Comparison of ENCODE assay signal across 8 cellular contexts in genomic region chr9:94065535-94065961, GRCh38. TPM values are rescaled to one million over a fixed set of nuclear protein-coding genes. Genes with fewer than 3 reads are reported as not detected.
A peak's percentile ranks its signal among the peaks of the same experiment; 100 is the strongest.
DNase-seq lines count a peak whose midpoint lies in the region; ATAC-seq and TF ChIP-seq lines count a peak whose summit lies in the region.

No MANE protein-coding gene starts in this region.

- ATAC-seq in upper lobe of left lung (ENCODE audit: low FRiP score in 2 of 2) (peak; percentile 88 to 92), HG03457 (IDR thresholded peaks at IDR 0.05; ENCODE audit: unreplicated experiment) (no peak)

- H3K9me2 ChIP-seq in SK-N-SH: no peaks in the 10 kb centered on the region

- CTCF ChIA-PET in SK-N-SH (lab: Yijun Ruan, JAX): interaction anchor here (0.6 to 6.0 kb wide), 23 partner anchors 10 to 179 kb away, joined by 3 to 142 read pairs (median 3); no protein-coding TSS in a partner anchor

- peaks cover 4% of the 10 kb centered on the region for H3F3A ChIP-seq in SK-N-SH (replicated peaks; ENCODE audit: insufficient read depth)

- TF ChIP-seq EP300 in SK-N-SH (IDR thresholded peaks at IDR 0.05; ENCODE audit: borderline replicate concordance in 1 of 2, low read depth in 1 of 2, low read length in 1 of 2) (no peak), upper lobe of left lung (IDR thresholded peaks at IDR 0.05) (no peak)

- H3K79me2 ChIP-seq in SK-N-SH (ENCODE audit: insufficient read depth): no peaks in the 10 kb centered on the region

- peak; percentile 86 for TF ChIP-seq RAD21 in SK-N-SH (IDR thresholded peaks at IDR 0.05; ENCODE audit: low read length)

- no peak overlapping the region for H3K9ac ChIP-seq in SK-N-SH

- H3K27ac ChIP-seq in SK-N-SH (ENCODE audit: low read depth in 2 of 2, low read length in 1 of 2): no peak overlapping the region
- peak overlapping the region in 1 of 4 donors; percentile 3 for H3K27ac ChIP-seq in upper lobe of left lung

- H4K20me1 ChIP-seq in SK-N-SH (ENCODE audit: insufficient read depth): no peaks in the 10 kb centered on the region

- no peak overlapping the region for H3K4me2 ChIP-seq in SK-N-SH

- H3K4me3 ChIP-seq in GM12865 (ENCODE audit: low read depth, low read length) (no peak overlapping the region), NB4 (ENCODE audit: low read depth, low read length) (no peak overlapping the region), SK-N-SH (ENCODE audit: low read depth in 2 of 2, low read length in 1 of 2) (no peak overlapping the region; a peak in 1 of 4 replicates), upper lobe of left lung (no peak overlapping the region)

- 28% methylated on average over 2 of the region's 2 CpGs for WGBS in SK-N-SH (ENCODE audit: low lambda C conversion rate)
- WGBS in upper lobe of left lung, 2 donors: 0 to 2% methylated on average over 2 of the region's 2 CpGs

- no peak overlapping the region for H2AFZ ChIP-seq in SK-N-SH (ENCODE audit: low read depth)

- H3K9me3 ChIP-seq in SK-N-SH (no peaks in the 10 kb centered on the region), upper lobe of left lung (peaks cover 3 to 15% (median 6%) of the 10 kb centered on the region in 4 donors)

- H3K36me3 ChIP-seq in SK-N-SH (replicated peaks in 1 of 2; ENCODE audit: control insufficient read depth in 1 of 2, insufficient read depth in 2 of 2, low read length in 1 of 2) (peaks cover 0 to 4% of the 10 kb centered on the region in 2 experiments), upper lobe of left lung (peaks cover 0 to 3% (median 0%) of the 10 kb centered on the region in 4 donors)

- H3K27me3 ChIP-seq in SK-N-SH (ENCODE audit: insufficient read depth): no peaks in the 10 kb centered on the region
- H3K27me3 ChIP-seq in upper lobe of left lung: no peaks in the 10 kb centered on the region

- no peak for TF ChIP-seq POLR2A in NB4 (IDR thresholded peaks at IDR 0.05; ENCODE audit: extremely low read depth, insufficient read length)
- TF ChIP-seq POLR2A in upper lobe of left lung (IDR thresholded peaks at IDR 0.05): no peak

- H3K4me1 ChIP-seq in SK-N-SH (ENCODE audit: control insufficient read depth in 1 of 2, insufficient read depth in 2 of 2, low read depth in 1 of 2, low read length in 1 of 2) (no peaks in the 10 kb centered on the region), upper lobe of left lung (peaks cover 0 to 10% (median 5%) of the 10 kb centered on the region in 4 donors)

- TF ChIP-seq CTCF in GM12865 (IDR thresholded peaks at IDR 0.05; ENCODE audit: insufficient read depth, low read depth, low read length, missing control alignments): peak; percentile 83
- TF ChIP-seq CTCF in NB4 (IDR thresholded peaks at IDR 0.05; ENCODE audit: low read depth, low read length): peak; percentile 85
- TF ChIP-seq CTCF in SK-N-SH (IDR thresholded peaks at IDR 0.05): peak; percentile 89
- peak; percentile 72 to 88 (median 84) for TF ChIP-seq CTCF in upper lobe of left lung (IDR thresholded peaks at IDR 0.05)

- DNase-seq in GM12865 (ENCODE audit: low read depth) (peak; percentile 90), NB4 (ENCODE audit: low read depth) (peak; percentile 83), SK-N-SH (peak; percentile 46), glomerular visceral epithelial cell (ENCODE audit: extremely low spot score) (peak; percentile 81), pons (ENCODE audit: low spot score) (peak; percentile 96), upper lobe of left lung (peak in 1 of 2 donors; percentile 81)
- DNase-seq in activated naive CD4-positive, alpha-beta T cell treated with anti-CD3 and anti-CD28 coated beads, Interleukin-2, amount 50 U/mL, for 16 hours: peak; percentile 71

- POLR2A ChIA-PET in SK-N-SH (lab: Yijun Ruan, JAX): interaction anchor here (0.8 kb wide), 1 partner anchor 146 kb away, joined by 3 read pairs; no protein-coding TSS in a partner anchor

TF ChIP-seq in SK-N-SH, 30 proteins besides CTCF, POLR2A, EP300 and RAD21:
- TF ChIP-seq SMC3 (IDR thresholded peaks at IDR 0.05; ENCODE audit: low read depth, low read length) (peak; percentile 85), FOXJ3 (CRISPR knock-in tag; IDR thresholded peaks at IDR 0.05) (no peak)

RNA-seq across cellular contexts. Expression of gene PTPDC1, which starts 18.7 kb away (rescaled TPM):
- polyA plus RNA-seq in SK-N-SH (2012; rRNA removed): 3.7 and 4.9 TPM in 2 replicates
- polyA plus RNA-seq in SK-N-SH (2012; cell fraction: cytosol; rRNA removed): 3.2 TPM in 2 replicates
- polyA plus RNA-seq in SK-N-SH (2012; cell fraction: nucleus; rRNA removed): 10.1 and 13.7 TPM in 2 replicates
- total RNA-seq in upper lobe of left lung: 10 to 100 TPM in 4 of 6 donors, 1 to 10 TPM in 2; 9.0 to 24.5 (median 16.6) TPM
